Comparison of ENCODE assay signal across 17 cellular contexts in the genomic region with DNA sequence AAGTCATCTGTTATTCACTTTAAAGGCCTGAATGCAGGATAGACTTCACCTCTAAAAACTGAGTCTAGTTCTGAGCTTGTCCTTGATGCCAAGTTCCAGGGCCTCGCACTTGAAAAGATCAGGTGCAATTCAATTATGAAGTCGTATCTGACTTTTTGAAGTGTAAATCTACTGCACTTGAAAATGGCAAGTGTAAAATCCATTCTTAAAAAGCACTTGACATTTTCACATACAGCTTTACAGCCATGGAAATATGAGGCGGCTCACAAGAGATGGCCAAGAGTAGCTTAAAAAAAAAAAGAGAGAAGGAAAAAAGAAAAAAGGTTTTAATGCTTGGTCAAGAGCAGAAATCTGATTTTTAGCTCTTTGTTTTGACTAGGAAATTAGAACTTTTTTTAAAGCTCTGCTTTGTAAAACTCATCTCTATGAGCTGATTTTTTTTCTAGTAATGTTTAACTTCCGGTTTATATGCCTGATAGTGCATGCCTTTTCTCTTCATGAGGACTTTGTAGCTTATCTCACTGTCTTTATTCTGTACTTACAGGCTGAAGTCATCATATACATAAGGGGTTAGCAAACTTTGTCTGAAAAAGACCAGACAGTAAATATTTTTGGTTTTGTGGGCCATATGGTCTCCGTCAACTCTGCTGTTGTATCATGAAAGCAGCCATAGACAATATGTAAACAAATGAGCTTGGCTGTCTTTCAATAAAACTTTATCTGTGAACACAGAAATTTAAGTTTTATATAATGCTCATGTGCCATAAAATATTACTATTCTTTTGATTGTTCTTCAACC.
"Had no signal": no experiment of that assay in that cellular context is flagged by ENCODE, and none has a peak within 500 bp of the region (broad histone marks: within the 10 kb centered on the region; RNA-seq: fewer than 3 reads in every experiment).

No MANE protein-coding gene starts in this region.

- H3K4me3 Mint-ChIP-seq: activated CD4-positive, alpha-beta T cell treated with anti-CD3 and anti-CD28 coated beads, Interleukin-2, amount 10 ng/mL, durations not matched to agents 7 days and 5 days; activated naive CD8-positive, alpha-beta T cell; naive thymus-derived CD4-positive, alpha-beta T cell had no signal

- H3K4me1 Mint-ChIP-seq: activated CD4-positive, alpha-beta T cell treated with anti-CD3 and anti-CD28 coated beads, Interleukin-2, amount 10 ng/mL, durations not matched to agents 7 days and 5 days; naive thymus-derived CD4-positive, alpha-beta T cell had no signal

- H3K9me3 Mint-ChIP-seq: activated CD4-positive, alpha-beta T cell treated with anti-CD3 and anti-CD28 coated beads, Interleukin-2, amount 10 ng/mL, durations not matched to agents 7 days and 5 days; naive thymus-derived CD4-positive, alpha-beta T cell had no signal

- H3K36me3 Mint-ChIP-seq: activated naive CD8-positive, alpha-beta T cell; naive thymus-derived CD4-positive, alpha-beta T cell had no signal

- H3K27ac Mint-ChIP-seq: activated CD4-positive, alpha-beta T cell treated with anti-CD3 and anti-CD28 coated beads, Interleukin-2, amount 10 ng/mL, durations not matched to agents 7 days and 5 days; activated naive CD8-positive, alpha-beta T cell; naive thymus-derived CD4-positive, alpha-beta T cell had no signal

- ATAC-seq: body of pancreas; gastrocnemius medialis; left lobe of liver; mucosa of descending colon; naive thymus-derived CD4-positive, alpha-beta T cell had no signal

- H3K27me3 Mint-ChIP-seq: activated CD4-positive, alpha-beta T cell treated with anti-CD3 and anti-CD28 coated beads, Interleukin-2, amount 10 ng/mL, durations not matched to agents 7 days and 5 days; naive thymus-derived CD4-positive, alpha-beta T cell had no signal

- DNase-seq: activated CD4-positive, alpha-beta T cell treated with anti-CD3 and anti-CD28 coated beads, Interleukin-2, amount 10 ng/mL, durations not matched to agents 7 days and 5 days; activated gamma-delta T cell treated with Interleukin-2 at 50 U/mL for 16 hours; amygdala; body of pancreas; central memory CD4-positive, alpha-beta T cell; effector memory CD4-positive, alpha-beta T cell; gastrocnemius medialis; islet precursor cell; mammary epithelial cell; mucosa of descending colon; naive thymus-derived CD4-positive, alpha-beta T cell; stimulated activated CD4-positive, alpha-beta T cell treated with anti-CD3 and anti-CD28 coated beads, Interleukin-12 subunit alpha, Interleukin-12 subunit beta, amount 100 ng/mL, for 4 hours; stimulated activated CD4-positive, alpha-beta T cell treated with anti-CD3 and anti-CD28 coated beads, Interleukin-2, amount 100 ng/mL, for 24 hours; T-helper 9 cell; thyroid gland had no signal
